11 cellular contexts compared by ENCODE assay signal in genomic region chr3:76024640-76025039, GRCh38.
DNase-seq lines count a peak whose midpoint lies in the region; ATAC-seq and TF ChIP-seq lines count a peak whose summit lies in the region.
"Had no signal": no experiment of that assay in that cellular context is flagged by ENCODE, and none has a peak within 500 bp of the region (broad histone marks: within the 10 kb centered on the region; RNA-seq: fewer than 3 reads in every experiment).

No MANE protein-coding gene starts in this region.

- H3K9me3 ChIP-seq in H9 (ENCODE audit: control insufficient read depth, low read depth, low read length) (no peaks in the 10 kb centered on the region), Peyer's patch (no peaks in the 10 kb centered on the region)

- WGBS in H9 (ENCODE audit: extremely low coverage, insufficient read length, low lambda C conversion rate): no CpG with 5 or more reads among the region's 2 CpGs

- no peak overlapping the region for H2BK12ac ChIP-seq in H9 (ENCODE audit: insufficient read length, low read depth, low read length)

- H3K27me3 ChIP-seq in H9 (ENCODE audit: insufficient read depth, low read length) (no peaks in the 10 kb centered on the region), Peyer's patch (no peaks in the 10 kb centered on the region)

- TF ChIP-seq CTCF in AG10803 (conservative IDR thresholded peaks at IDR 0.05; ENCODE audit: low read length): peak; percentile 61
- TF ChIP-seq CTCF in H9 (conservative IDR thresholded peaks at IDR 0.05): peak; percentile 80
- TF ChIP-seq CTCF in Peyer's patch (IDR thresholded peaks at IDR 0.05): peak in 2 of 6 experiments; percentile 11 to 19

- no peak overlapping the region for H4K91ac ChIP-seq in H9 (ENCODE audit: insufficient read length, low read depth, low read length)

- no peak overlapping the region for H2AFZ ChIP-seq in H9 (ENCODE audit: low read length)

- no peaks in the 10 kb centered on the region for H3K79me2 ChIP-seq in H9 (ENCODE audit: insufficient read depth, low read length)

- no peak overlapping the region for H2BK15ac ChIP-seq in H9 (ENCODE audit: low read depth, low read length)

- H3K36me3 Mint-ChIP-seq in H9 (ENCODE audit: insufficient read depth in 1 of 3, low read depth in 3 of 3): peaks cover 0 to 3% (median 0%) of the 10 kb centered on the region in 3 experiments; a peak in 3 of 7 replicates

- ATAC-seq in HG03025 (IDR thresholded peaks at IDR 0.05; ENCODE audit: low FRiP score, unreplicated experiment): no peak
- no peak for ATAC-seq in stimulated activated naive CD8-positive, alpha-beta T cell treated with anti-CD3 and anti-CD28 coated beads, Interleukin-15, amount 100 ng/mL, for 72 hours
- ATAC-seq: Right ventricle myocardium inferior had no signal

- no peak overlapping the region for H4K5ac ChIP-seq in H9 (ENCODE audit: insufficient read length, low read depth, low read length)

- H2AK5ac ChIP-seq in H9 (ENCODE audit: insufficient read length, low read length): no peak overlapping the region

- H3K4me2 ChIP-seq in H9 (ENCODE audit: insufficient read depth, insufficient read length, low read length): no peak overlapping the region

- no peaks in the 10 kb centered on the region for H3K23me2 ChIP-seq in H9 (ENCODE audit: insufficient read length, low read depth, low read length, poor library complexity, severe bottlenecking)

- no peaks in the 10 kb centered on the region for H4K20me1 ChIP-seq in H9 (ENCODE audit: control insufficient read depth, insufficient read depth, insufficient read length)

- H3K14ac ChIP-seq in H9 (ENCODE audit: insufficient read depth, low read length): no peak overlapping the region

- no peak overlapping the region for H3K4ac ChIP-seq in H9 (ENCODE audit: low read depth, low read length)

- H3K23ac ChIP-seq in H9 (ENCODE audit: insufficient read length, low read depth, low read length): no peak overlapping the region

- no peak for TF ChIP-seq POLR2A in Peyer's patch (IDR thresholded peaks at IDR 0.05)

- no peak overlapping the region for H3K18ac ChIP-seq in H9 (ENCODE audit: insufficient read length, low read depth, low read length)

- H3K9ac ChIP-seq in H9 (ENCODE audit: extremely low read depth, insufficient read length, low read length): no peak overlapping the region

- H4K8ac ChIP-seq in H9 (replicated peaks; ENCODE audit: insufficient read length, low read depth, low read length): no peak overlapping the region

- peaks cover 2% of the 10 kb centered on the region for H3K4me1 ChIP-seq in H9 (ENCODE audit: insufficient read depth, low read length)
- H3K4me1 ChIP-seq in Peyer's patch: no peaks in the 10 kb centered on the region

- no peak overlapping the region for H3T11ph ChIP-seq in H9 (ENCODE audit: low read length)

- H2BK120ac ChIP-seq in H9 (ENCODE audit: low read depth, low read length, poor library complexity, severe bottlenecking): no peak overlapping the region

- no peak overlapping the region for H3K4me3 ChIP-seq in AG10803 (ENCODE audit: low read length)
- H3K4me3 ChIP-seq in Peyer's patch: no peak overlapping the region

- H3K56ac ChIP-seq in H9 (ENCODE audit: insufficient read length, low read depth, low read length): no peak overlapping the region

- H3K4me3 Mint-ChIP-seq in H9: no peak overlapping the region
- no peak overlapping the region for H3K4me3 Mint-ChIP-seq in stimulated activated naive CD8-positive, alpha-beta T cell treated with anti-CD3 and anti-CD28 coated beads, Interleukin-15, amount 100 ng/mL, for 72 hours

- H3K27ac ChIP-seq in H9 (ENCODE audit: insufficient read length, low read depth, low read length) (no peak overlapping the region), Peyer's patch (no peak overlapping the region)

- H3K79me1 ChIP-seq in H9 (ENCODE audit: insufficient read depth, low read depth, low read length, poor library complexity, severe bottlenecking): no peaks in the 10 kb centered on the region

- no peak overlapping the region for H2BK5ac ChIP-seq in H9 (ENCODE audit: insufficient read length, low read length)

- H3K9me3 Mint-ChIP-seq in H9: peaks cover 0 to 3% of the 10 kb centered on the region in 2 experiments; a peak in 1 of 5 replicates
- peaks cover 0 to 4% of the 10 kb centered on the region in 2 donors for H3K9me3 Mint-ChIP-seq in stimulated activated naive CD8-positive, alpha-beta T cell treated with anti-CD3 and anti-CD28 coated beads, Interleukin-15, amount 100 ng/mL, for 72 hours

- no peak overlapping the region for H2BK20ac ChIP-seq in H9 (ENCODE audit: low read depth, low read length, poor library complexity, severe bottlenecking)

- DNase-seq in AG10803 (ENCODE audit: low read depth) (peak; percentile 11), H9 (no peak), SK-N-DZ (ENCODE audit: low spot score) (peak; percentile 43), inferior parietal cortex (ENCODE audit: extremely low spot score) (peak; percentile 17), ecto neural progenitor cell (ENCODE audit: low spot score) (no peak), Peyer's patch (no peak)
- DNase-seq in stimulated activated naive CD8-positive, alpha-beta T cell treated with anti-CD3 and anti-CD28 coated beads, Interleukin-15, amount 100 ng/mL, for 72 hours: no peak
- DNase-seq: activated gamma-delta T cell treated with Interleukin-2 at 50 U/mL for 16 hours; stimulated activated CD4-positive, alpha-beta T cell treated with anti-CD3 and anti-CD28 coated beads, Interleukin-2, amount 100 ng/mL, for 24 hours had no signal

- no peak overlapping the region; a peak in 1 of 7 replicates for H3K27ac Mint-ChIP-seq in H9
- H3K27ac Mint-ChIP-seq in stimulated activated naive CD8-positive, alpha-beta T cell treated with anti-CD3 and anti-CD28 coated beads, Interleukin-15, amount 100 ng/mL, for 72 hours: no peak overlapping the region

- H3K4me1 Mint-ChIP-seq in H9: peaks cover 9 to 15% of the 10 kb centered on the region in 2 experiments
- no peaks in the 10 kb centered on the region for H3K4me1 Mint-ChIP-seq in stimulated activated naive CD8-positive, alpha-beta T cell treated with anti-CD3 and anti-CD28 coated beads, Interleukin-15, amount 100 ng/mL, for 72 hours

- no peaks in the 10 kb centered on the region for H3K27me3 Mint-ChIP-seq in H9 (ENCODE audit: low read depth)
- H3K27me3 Mint-ChIP-seq in stimulated activated naive CD8-positive, alpha-beta T cell treated with anti-CD3 and anti-CD28 coated beads, Interleukin-15, amount 100 ng/mL, for 72 hours: no peaks in the 10 kb centered on the region

- no peaks in the 10 kb centered on the region for H3K36me3 ChIP-seq in Peyer's patch

Comparison
In these comparisons a context has a peak if more than half of its experiments do, and no peak if none do; other contexts are left out.
1. DNase-seq: peak in AG10803 (single experiment), SK-N-DZ (single experiment) and inferior parietal cortex (single experiment); none in H9 (single experiment), stimulated activated naive CD8-positive, alpha-beta T cell treated with anti-CD3 and anti-CD28 coated beads, Interleukin-15, amount 100 ng/mL, for 72 hours (0 of 2), ecto neural progenitor cell (single experiment) and Peyer's patch (0 of 3).